ENCODE assay signal across 11 cellular contexts in genomic region chr1:85605519-85606413, GRCh38. TPM values are rescaled to one million over a fixed set of nuclear protein-coding genes. Genes with fewer than 3 reads are reported as not detected.
A peak's percentile ranks its signal among the peaks of the same experiment; 100 is the strongest.
DNase-seq lines count a peak whose midpoint lies in the region; ATAC-seq, FAIRE-seq and TF ChIP-seq lines count a peak whose summit lies in the region.
"Had no signal": no experiment of that assay in that cellular context is flagged by ENCODE, and none has a peak within 500 bp of the region (broad histone marks: within the 10 kb centered on the region; RNA-seq: fewer than 3 reads in every experiment).

No MANE protein-coding gene starts in this region.

- no peak overlapping the region for H2AFZ ChIP-seq in H1 (ENCODE audit: low read length)
- H2AFZ ChIP-seq in neuronal stem cell (ENCODE audit: low read length) = no peak overlapping the region
- H2AFZ ChIP-seq: parathyroid adenoma had no signal

- H2BK15ac ChIP-seq in H1 (ENCODE audit: low read length) = peak overlapping the region; percentile 2
- no peak overlapping the region for H2BK15ac ChIP-seq in neuronal stem cell (ENCODE audit: low read length)

- no peak overlapping the region for H3K4ac ChIP-seq in H1 (replicated peaks; ENCODE audit: insufficient read length, low read depth, low read length)
- no peak overlapping the region for H3K4ac ChIP-seq in neuronal stem cell (ENCODE audit: low read length)

- TF ChIP-seq EP300 in H1 (IDR thresholded peaks at IDR 0.05; ENCODE audit: borderline replicate concordance in 1 of 2, low read depth in 2 of 2, low read length in 2 of 2) = no peak

- peak overlapping the region; percentile 11 for H2BK20ac ChIP-seq in H1 (ENCODE audit: low read length)

- no peak overlapping the region for H4K5ac ChIP-seq in H1 (ENCODE audit: insufficient read length, low read depth, low read length)

- H2BK5ac ChIP-seq in H1 (ENCODE audit: low read depth, low read length) = peak overlapping the region; percentile 75; the same call in 1 of the 2 replicates
- H2BK5ac ChIP-seq in neuronal stem cell (ENCODE audit: low read length) = no peak overlapping the region

- no peak for TF ChIP-seq POLR2A in NB4 (IDR thresholded peaks at IDR 0.05; ENCODE audit: extremely low read depth, insufficient read length)
- TF ChIP-seq POLR2A in H1 (IDR thresholded peaks at IDR 0.05; ENCODE audit: control extremely low read depth in 1 of 2, low read depth in 2 of 2, low read length in 2 of 2) = no peak

- H3K79me2 ChIP-seq in H1 (ENCODE audit: control insufficient read depth in 1 of 2, insufficient read depth in 2 of 2, low read length in 2 of 2) = no peaks in the 10 kb centered on the region
- H3K79me2 ChIP-seq: parathyroid adenoma had no signal

- CTCF ChIA-PET in H1 (lab: Charles Lee; ENCODE audit: partially characterized antibody) = interaction anchor here (1.0 to 2.9 kb wide), 7 partner anchors 9 to 87 kb away, joined by 3 to 13 read pairs (median 5); partner anchors contain the start of gene CCN1

- no peaks in the 10 kb centered on the region for H3K79me1 ChIP-seq in H1 (ENCODE audit: low read depth, low read length)
- no peaks in the 10 kb centered on the region for H3K79me1 ChIP-seq in neuronal stem cell (ENCODE audit: low read depth, low read length)

- H3K23me2 ChIP-seq in H1 (ENCODE audit: low read depth, low read length) = peaks cover 2% of the 10 kb centered on the region

- POLR2A ChIA-PET in H1 (lab: Charles Lee; ENCODE audit: partially characterized antibody) = interaction anchor here (0.6 to 13.5 kb wide), 9 partner anchors 8 to 142 kb away, joined by 3 to 311 read pairs (median 4); partner anchors contain the start of gene CCN1

- TF ChIP-seq CTCF in NB4 (IDR thresholded peaks at IDR 0.05; ENCODE audit: low read depth, low read length) = peak; percentile 5
- TF ChIP-seq CTCF in H1 (IDR thresholded peaks at IDR 0.05; ENCODE audit: control extremely low read depth in 1 of 3, insufficient read depth in 1 of 3, low read depth in 1 of 3, low read length in 3 of 3) = peak in 2 of 3 experiments; percentile 9 to 25; a peak in 3 of 4 replicates

- H4K20me1 ChIP-seq in H1 (replicated peaks in 1 of 2; ENCODE audit: control insufficient read depth in 1 of 2, insufficient read depth in 2 of 2, low read length in 2 of 2) = no peaks in the 10 kb centered on the region

- H3K4me3 ChIP-seq in NB4 (ENCODE audit: low read depth, low read length) (no peak overlapping the region), H1 (ENCODE audit: extremely low read depth in 1 of 4, insufficient read depth in 2 of 4, low read depth in 3 of 4, low read length in 4 of 4) (no peak overlapping the region), neuronal stem cell (ENCODE audit: low read length in 2 of 2) (no peak overlapping the region)

- no peak overlapping the region for H3K56ac ChIP-seq in H1 (replicated peaks; ENCODE audit: insufficient read length, low read depth, low read length)

- H3K36me3 ChIP-seq in H1 (ENCODE audit: control insufficient read depth in 2 of 4, insufficient read depth in 4 of 4, low read length in 3 of 4) (no peaks in the 10 kb centered on the region), neuronal stem cell (replicated peaks in 1 of 2; ENCODE audit: control insufficient read depth in 2 of 2, insufficient read depth in 2 of 2, low read length in 2 of 2) (no peaks in the 10 kb centered on the region)

- FAIRE-seq in H1 (lab: Jason Lieb, UNC) = peak; percentile 42

- H4K91ac ChIP-seq in H1 (replicated peaks; ENCODE audit: insufficient read length, low read length) = peak overlapping the region; percentile 70
- H4K91ac ChIP-seq in neuronal stem cell (ENCODE audit: low read depth, low read length, poor library complexity) = no peak overlapping the region

- WGBS in H1 (ENCODE audit: extremely low coverage in 1 of 2, insufficient coverage in 1 of 2, insufficient read length in 1 of 2, insufficient replicate concordance in 2 of 2, low coverage in 1 of 2, low lambda C conversion rate in 2 of 2, missing lambda C conversion rate in 1 of 2), 2 experiments = 82% methylated on average over 8 of the region's 8 CpGs; no CpG with 5 or more reads in 1 of the 2 experiments
- no CpG with 5 or more reads among the region's 8 CpGs for WGBS in neuronal stem cell (ENCODE audit: extremely low coverage in 2 of 2, insufficient read length in 2 of 2, insufficient replicate concordance in 1 of 2), 2 donors

- H2BK120ac ChIP-seq in H1 (replicated peaks; ENCODE audit: low read depth, low read length) = peak overlapping the region; percentile 41
- H2BK120ac ChIP-seq in neuronal stem cell (ENCODE audit: low read depth, low read length) = no peak overlapping the region

- H3K18ac ChIP-seq in H1 (ENCODE audit: extremely low read depth, low read length) (peak overlapping the region; percentile 63), neuronal stem cell (ENCODE audit: low read length) (no peak overlapping the region)

- H2BK12ac ChIP-seq in H1 (ENCODE audit: low read depth, low read length) (peak overlapping the region; percentile 70), neuronal stem cell (ENCODE audit: low read length) (no peak overlapping the region)

- H3K9me3 ChIP-seq in H1 (ENCODE audit: insufficient read depth in 2 of 2, low read depth in 1 of 2, low read length in 1 of 2) (no peaks in the 10 kb centered on the region), neuronal stem cell (replicated peaks in 1 of 2; ENCODE audit: control insufficient read depth in 2 of 2, insufficient read depth in 1 of 2, low read depth in 1 of 2, low read length in 2 of 2) (no peaks in the 10 kb centered on the region)

- ATAC-seq in HG03139 (IDR thresholded peaks at IDR 0.05; ENCODE audit: unreplicated experiment) (no peak), GM21390 (IDR thresholded peaks at IDR 0.05; ENCODE audit: unreplicated experiment) (no peak), GM21360 (IDR thresholded peaks at IDR 0.05; ENCODE audit: unreplicated experiment) (no peak)

- H3K23ac ChIP-seq in H1 (ENCODE audit: insufficient read length) (no peak overlapping the region), neuronal stem cell (ENCODE audit: low read depth, low read length, poor library complexity) (no peak overlapping the region)

- no peak overlapping the region for H4K8ac ChIP-seq in H1 (ENCODE audit: extremely low read depth, insufficient read depth, low read length)
- H4K8ac ChIP-seq in neuronal stem cell (ENCODE audit: low read depth, low read length) = no peak overlapping the region

- peak; percentile 36 to 50; a peak in 3 of 4 replicates for TF ChIP-seq RAD21 in H1 (IDR thresholded peaks at IDR 0.05 in 1 of 2, conservative IDR thresholded peaks at IDR 0.05 in 1 of 2; ENCODE audit: low read depth in 2 of 2, low read length in 2 of 2)

- H3K14ac ChIP-seq in H1 (ENCODE audit: insufficient read length) = no peak overlapping the region
- H3K14ac ChIP-seq in neuronal stem cell (ENCODE audit: low read length) = no peak overlapping the region

- DNase-seq in ELR (ENCODE audit: low read depth) (peak; percentile 15), NB4 (ENCODE audit: low read depth) (no peak), H1 (ENCODE audit: low read depth in 1 of 2, low spot score in 2 of 2) (no peak), neuronal stem cell (ENCODE audit: low spot score) (no peak), NCI-H2107 (lab: John Stamatoyannopoulos, UW) (no peak)
- DNase-seq: erythroblast, NCI-H1930 had no signal

- peak overlapping the region; percentile 34 for H2AK5ac ChIP-seq in H1 (ENCODE audit: low read depth, low read length)
- H2AK5ac ChIP-seq in neuronal stem cell (ENCODE audit: low read depth, low read length) = peak overlapping the region; percentile 36

- H3K27ac ChIP-seq in H1 (ENCODE audit: low read depth, low read length) (no peak overlapping the region), neuronal stem cell (replicated peaks; ENCODE audit: low read length) (no peak overlapping the region)
- H3K27ac ChIP-seq: parathyroid adenoma had no signal

- H3K4me2 ChIP-seq in H1 (ENCODE audit: insufficient read depth in 1 of 2, low read depth in 2 of 2, low read length in 2 of 2) = no peak overlapping the region
- H3K4me2 ChIP-seq in neuronal stem cell (ENCODE audit: insufficient read depth, low read length, poor library complexity, severe bottlenecking) = no peak overlapping the region

- peaks cover 9 to 19% (median 14%) of the 10 kb centered on the region in 4 experiments for H3K4me1 ChIP-seq in H1 (replicated peaks in 1 of 4; ENCODE audit: control insufficient read depth in 3 of 4, insufficient read depth in 4 of 4, low read length in 3 of 4)
- H3K4me1 ChIP-seq in neuronal stem cell (ENCODE audit: control insufficient read depth in 2 of 2, insufficient read depth in 1 of 2, low read depth in 1 of 2, low read length in 2 of 2) = peaks cover 15% of the 10 kb centered on the region in 2 donors
- H3K4me1 ChIP-seq: parathyroid adenoma had no signal

- no peaks in the 10 kb centered on the region; a peak in 1 of 7 replicates for H3K27me3 ChIP-seq in H1 (replicated peaks in 1 of 4; ENCODE audit: control insufficient read depth in 3 of 4, extremely low read depth in 1 of 4, insufficient read depth in 3 of 4, low read length in 3 of 4)
- no peaks in the 10 kb centered on the region for H3K27me3 ChIP-seq in neuronal stem cell (ENCODE audit: control insufficient read depth in 3 of 3, insufficient read depth in 3 of 3, low read depth in 1 of 3, low read length in 3 of 3)

- no peak overlapping the region for H3K9ac ChIP-seq in H1 (replicated peaks in 1 of 4; ENCODE audit: extremely low read depth in 1 of 4, low read depth in 3 of 4, low read length in 3 of 4)
- no peak overlapping the region for H3K9ac ChIP-seq in neuronal stem cell (ENCODE audit: low read depth, low read length, poor library complexity)
- H3K9ac ChIP-seq: parathyroid adenoma had no signal

TF ChIP-seq in H1, 55 proteins besides CTCF, POLR2A, EP300 and RAD21 (continues in another document):
- TF ChIP-seq CHD1 (IDR thresholded peaks at IDR 0.05; ENCODE audit: low read depth, low read length) (no peak), CTBP2 (IDR thresholded peaks at IDR 0.05; ENCODE audit: borderline replicate concordance, insufficient read depth, insufficient read length, low read length) (no peak), MAFK (IDR thresholded peaks at IDR 0.05; ENCODE audit: low read depth, low read length) (no peak), SP2 (IDR thresholded peaks at IDR 0.05; ENCODE audit: low read length) (no peak), TAF7 (optimal IDR thresholded peaks at IDR 0.05; ENCODE audit: borderline replicate concordance, low read depth, low read length) (no peak), FOSL1 (IDR thresholded peaks at IDR 0.05; ENCODE audit: insufficient read depth, low read depth, low read length) (no peak)

RNA-seq across cellular contexts. Expression of gene CCN1, which starts 25.2 kb away (rescaled TPM):
- 108 and 113 TPM in 2 replicates for total RNA-seq in H1 (2021; fragmentation: NEBNext Ultra II Directional; extraction: Animal tissue kit (Norgen Biotek cat#: 25700))
- polyA plus RNA-seq in H1 (2011; rRNA removed) = 19.1 and 29.7 TPM in 2 replicates
- polyA plus RNA-seq in H1 (2011; cell fraction: cytosol; rRNA removed) = 36.4 TPM
- 106 TPM for polyA plus RNA-seq in H1 (2011; cell fraction: nucleus; rRNA removed)
- 58.2 to 88.4 TPM (median 74.4 TPM) in 4 replicates for polyA plus RNA-seq in H1 (2012, experiment 1 of 2)
- 84.1 TPM for polyA plus RNA-seq in H1 (2012, experiment 2 of 2)
- 122 TPM for polyA plus RNA-seq in H1 (2013, experiment 1 of 2)
- 139 TPM for polyA plus RNA-seq in H1 (2013, experiment 2 of 2)
- polyA minus RNA-seq in H1 (2011; rRNA and poly(A)+ RNA removed) = 18.3 and 33.7 TPM in 2 replicates
- 37.7 TPM for polyA minus RNA-seq in H1 (2011; cell fraction: cytosol; rRNA and poly(A)+ RNA removed)
- polyA minus RNA-seq in H1 (2011; cell fraction: nucleus; rRNA and poly(A)+ RNA removed) = 109 TPM
- polyA plus RNA-seq in neuronal stem cell (2013, experiment 1 of 2) = 66.8 TPM
- 66.8 TPM for polyA plus RNA-seq in neuronal stem cell (2013, experiment 2 of 2)
